In the genomic region with DNA sequence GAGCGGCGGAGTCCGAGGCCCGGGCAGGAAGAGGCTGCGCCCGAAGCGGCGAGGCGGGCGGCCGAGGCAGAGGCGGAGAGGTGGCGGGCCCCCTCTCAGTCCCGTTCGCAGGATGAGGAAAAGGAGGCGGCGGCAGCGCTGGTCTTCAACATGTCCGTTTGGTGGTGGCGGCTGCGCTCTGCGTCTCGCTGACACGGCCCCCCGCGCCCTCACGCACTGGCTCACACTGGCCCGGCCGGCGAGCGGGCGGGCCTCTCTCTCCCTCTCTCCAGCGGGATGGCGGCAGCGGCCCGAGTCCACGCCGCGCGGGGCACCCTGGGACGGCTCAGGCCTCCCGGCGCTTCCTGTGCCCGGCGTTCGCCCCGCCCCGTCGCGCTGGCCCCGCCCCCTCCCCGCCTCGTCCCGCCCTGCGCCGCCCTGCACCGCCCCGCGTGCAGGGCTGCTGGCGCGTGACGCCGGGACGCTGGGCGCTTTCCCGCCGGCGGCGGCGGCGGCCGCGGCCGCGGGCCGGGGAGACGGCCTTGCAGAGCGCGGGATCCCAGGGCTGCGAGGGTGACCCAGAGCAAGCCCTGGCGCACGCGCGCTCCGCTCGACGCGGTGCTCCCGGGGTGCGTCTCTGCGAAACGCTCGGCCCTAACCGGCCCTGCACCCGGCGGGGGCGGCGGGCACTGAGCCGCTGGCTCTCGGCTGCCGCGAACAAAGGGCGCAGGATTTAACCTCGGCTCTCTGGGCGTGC, we compare ENCODE assay signal across 1 cellular context.
TF ChIP-seq lines count a peak whose summit lies in the region.

A gene with protein sequence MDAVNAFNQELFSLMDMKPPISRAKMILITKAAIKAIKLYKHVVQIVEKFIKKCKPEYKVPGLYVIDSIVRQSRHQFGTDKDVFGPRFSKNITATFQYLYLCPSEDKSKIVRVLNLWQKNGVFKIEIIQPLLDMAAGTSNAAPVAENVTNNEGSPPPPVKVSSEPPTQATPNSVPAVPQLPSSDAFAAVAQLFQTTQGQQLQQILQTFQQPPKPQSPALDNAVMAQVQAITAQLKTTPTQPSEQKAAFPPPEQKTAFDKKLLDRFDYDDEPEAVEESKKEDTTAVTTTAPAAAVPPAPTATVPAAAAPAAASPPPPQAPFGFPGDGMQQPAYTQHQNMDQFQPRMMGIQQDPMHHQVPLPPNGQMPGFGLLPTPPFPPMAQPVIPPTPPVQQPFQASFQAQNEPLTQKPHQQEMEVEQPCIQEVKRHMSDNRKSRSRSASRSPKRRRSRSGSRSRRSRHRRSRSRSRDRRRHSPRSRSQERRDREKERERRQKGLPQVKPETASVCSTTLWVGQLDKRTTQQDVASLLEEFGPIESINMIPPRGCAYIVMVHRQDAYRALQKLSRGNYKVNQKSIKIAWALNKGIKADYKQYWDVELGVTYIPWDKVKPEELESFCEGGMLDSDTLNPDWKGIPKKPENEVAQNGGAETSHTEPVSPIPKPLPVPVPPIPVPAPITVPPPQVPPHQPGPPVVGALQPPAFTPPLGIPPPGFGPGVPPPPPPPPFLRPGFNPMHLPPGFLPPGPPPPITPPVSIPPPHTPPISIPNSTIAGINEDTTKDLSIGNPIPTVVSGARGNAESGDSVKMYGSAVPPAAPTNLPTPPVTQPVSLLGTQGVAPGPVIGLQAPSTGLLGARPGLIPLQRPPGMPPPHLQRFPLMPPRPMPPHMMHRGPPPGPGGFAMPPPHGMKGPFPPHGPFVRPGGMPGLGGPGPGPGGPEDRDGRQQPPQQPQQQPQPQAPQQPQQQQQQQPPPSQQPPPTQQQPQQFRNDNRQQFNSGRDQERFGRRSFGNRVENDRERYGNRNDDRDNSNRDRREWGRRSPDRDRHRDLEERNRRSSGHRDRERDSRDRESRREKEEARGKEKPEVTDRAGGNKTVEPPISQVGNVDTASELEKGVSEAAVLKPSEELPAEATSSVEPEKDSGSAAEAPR (minus strand): TSS at position 317 of the 736 bp plus-strand sequence. CDS start 426 bp downstream, outside the sequence.

TF ChIP-seq in HepG2, 621 proteins besides CTCF, POLR2A, EP300 and RAD21 (continued from another document and continues in another):
- TF ChIP-seq ZNF766 (CRISPR knock-in tag; IDR thresholded peaks at IDR 0.05; ENCODE audit: borderline replicate concordance), result 0 out of 2 replicates have a peak, but pooled peaks have one; percentile 28
- TF ChIP-seq SALL2 (CRISPR knock-in tag; IDR thresholded peaks at IDR 0.05), result no peak; the same call in 1 of the 2 replicates
- no peak for TF ChIP-seq FOXA1 (IDR thresholded peaks at IDR 0.05)
- TF ChIP-seq FOXA1 (CRISPR knock-in tag; IDR thresholded peaks at IDR 0.05), result no peak
- TF ChIP-seq, protein P1, sequence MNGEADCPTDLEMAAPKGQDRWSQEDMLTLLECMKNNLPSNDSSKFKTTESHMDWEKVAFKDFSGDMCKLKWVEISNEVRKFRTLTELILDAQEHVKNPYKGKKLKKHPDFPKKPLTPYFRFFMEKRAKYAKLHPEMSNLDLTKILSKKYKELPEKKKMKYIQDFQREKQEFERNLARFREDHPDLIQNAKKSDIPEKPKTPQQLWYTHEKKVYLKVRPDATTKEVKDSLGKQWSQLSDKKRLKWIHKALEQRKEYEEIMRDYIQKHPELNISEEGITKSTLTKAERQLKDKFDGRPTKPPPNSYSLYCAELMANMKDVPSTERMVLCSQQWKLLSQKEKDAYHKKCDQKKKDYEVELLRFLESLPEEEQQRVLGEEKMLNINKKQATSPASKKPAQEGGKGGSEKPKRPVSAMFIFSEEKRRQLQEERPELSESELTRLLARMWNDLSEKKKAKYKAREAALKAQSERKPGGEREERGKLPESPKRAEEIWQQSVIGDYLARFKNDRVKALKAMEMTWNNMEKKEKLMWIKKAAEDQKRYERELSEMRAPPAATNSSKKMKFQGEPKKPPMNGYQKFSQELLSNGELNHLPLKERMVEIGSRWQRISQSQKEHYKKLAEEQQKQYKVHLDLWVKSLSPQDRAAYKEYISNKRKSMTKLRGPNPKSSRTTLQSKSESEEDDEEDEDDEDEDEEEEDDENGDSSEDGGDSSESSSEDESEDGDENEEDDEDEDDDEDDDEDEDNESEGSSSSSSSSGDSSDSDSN (CRISPR knock-in tag; IDR thresholded peaks at IDR 0.05), result peak; percentile 89
- TF ChIP-seq ZSCAN29 (CRISPR knock-in tag; conservative IDR thresholded peaks at IDR 0.05), result no peak
- no peak for TF ChIP-seq CREB1 (IDR thresholded peaks at IDR 0.05)
- no peak for TF ChIP-seq CREB1 (CRISPR knock-in tag; IDR thresholded peaks at IDR 0.05)
- TF ChIP-seq, protein P2, sequence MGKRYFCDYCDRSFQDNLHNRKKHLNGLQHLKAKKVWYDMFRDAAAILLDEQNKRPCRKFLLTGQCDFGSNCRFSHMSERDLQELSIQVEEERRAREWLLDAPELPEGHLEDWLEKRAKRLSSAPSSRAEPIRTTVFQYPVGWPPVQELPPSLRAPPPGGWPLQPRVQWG (CRISPR knock-in tag; IDR thresholded peaks at IDR 0.05; ENCODE audit: borderline replicate concordance, low read depth), result no peak
- TF ChIP-seq BORCS8-MEF2B (CRISPR knock-in tag; IDR thresholded peaks at IDR 0.05), result peak; percentile 45; the same call in 1 of the 2 replicates
- TF ChIP-seq POLR2G (IDR thresholded peaks at IDR 0.05; ENCODE audit: low read depth, low read length), result peak; percentile 87
- TF ChIP-seq KAT8 (CRISPR knock-in tag; IDR thresholded peaks at IDR 0.05), result peak; percentile 14; the same call in 1 of the 2 replicates
- TF ChIP-seq, protein P3, sequence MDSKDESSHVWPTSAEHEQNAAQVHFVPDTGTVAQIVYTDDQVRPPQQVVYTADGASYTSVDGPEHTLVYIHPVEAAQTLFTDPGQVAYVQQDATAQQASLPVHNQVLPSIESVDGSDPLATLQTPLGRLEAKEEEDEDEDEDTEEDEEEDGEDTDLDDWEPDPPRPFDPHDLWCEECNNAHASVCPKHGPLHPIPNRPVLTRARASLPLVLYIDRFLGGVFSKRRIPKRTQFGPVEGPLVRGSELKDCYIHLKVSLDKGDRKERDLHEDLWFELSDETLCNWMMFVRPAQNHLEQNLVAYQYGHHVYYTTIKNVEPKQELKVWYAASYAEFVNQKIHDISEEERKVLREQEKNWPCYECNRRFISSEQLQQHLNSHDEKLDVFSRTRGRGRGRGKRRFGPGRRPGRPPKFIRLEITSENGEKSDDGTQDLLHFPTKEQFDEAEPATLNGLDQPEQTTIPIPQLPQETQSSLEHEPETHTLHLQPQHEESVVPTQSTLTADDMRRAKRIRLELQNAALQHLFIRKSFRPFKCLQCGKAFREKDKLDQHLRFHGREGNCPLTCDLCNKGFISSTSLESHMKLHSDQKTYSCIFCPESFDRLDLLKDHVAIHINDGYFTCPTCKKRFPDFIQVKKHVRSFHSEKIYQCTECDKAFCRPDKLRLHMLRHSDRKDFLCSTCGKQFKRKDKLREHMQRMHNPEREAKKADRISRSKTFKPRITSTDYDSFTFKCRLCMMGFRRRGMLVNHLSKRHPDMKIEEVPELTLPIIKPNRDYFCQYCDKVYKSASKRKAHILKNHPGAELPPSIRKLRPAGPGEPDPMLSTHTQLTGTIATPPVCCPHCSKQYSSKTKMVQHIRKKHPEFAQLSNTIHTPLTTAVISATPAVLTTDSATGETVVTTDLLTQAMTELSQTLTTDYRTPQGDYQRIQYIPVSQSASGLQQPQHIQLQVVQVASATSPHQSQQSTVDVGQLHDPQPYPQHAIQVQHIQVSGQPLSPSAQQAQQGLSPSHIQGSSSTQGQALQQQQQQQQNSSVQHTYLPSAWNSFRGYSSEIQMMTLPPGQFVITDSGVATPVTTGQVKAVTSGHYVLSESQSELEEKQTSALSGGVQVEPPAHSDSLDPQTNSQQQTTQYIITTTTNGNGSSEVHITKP (CRISPR knock-in tag; IDR thresholded peaks at IDR 0.05; ENCODE audit: low read depth), result no peak
- TF ChIP-seq, protein P4, sequence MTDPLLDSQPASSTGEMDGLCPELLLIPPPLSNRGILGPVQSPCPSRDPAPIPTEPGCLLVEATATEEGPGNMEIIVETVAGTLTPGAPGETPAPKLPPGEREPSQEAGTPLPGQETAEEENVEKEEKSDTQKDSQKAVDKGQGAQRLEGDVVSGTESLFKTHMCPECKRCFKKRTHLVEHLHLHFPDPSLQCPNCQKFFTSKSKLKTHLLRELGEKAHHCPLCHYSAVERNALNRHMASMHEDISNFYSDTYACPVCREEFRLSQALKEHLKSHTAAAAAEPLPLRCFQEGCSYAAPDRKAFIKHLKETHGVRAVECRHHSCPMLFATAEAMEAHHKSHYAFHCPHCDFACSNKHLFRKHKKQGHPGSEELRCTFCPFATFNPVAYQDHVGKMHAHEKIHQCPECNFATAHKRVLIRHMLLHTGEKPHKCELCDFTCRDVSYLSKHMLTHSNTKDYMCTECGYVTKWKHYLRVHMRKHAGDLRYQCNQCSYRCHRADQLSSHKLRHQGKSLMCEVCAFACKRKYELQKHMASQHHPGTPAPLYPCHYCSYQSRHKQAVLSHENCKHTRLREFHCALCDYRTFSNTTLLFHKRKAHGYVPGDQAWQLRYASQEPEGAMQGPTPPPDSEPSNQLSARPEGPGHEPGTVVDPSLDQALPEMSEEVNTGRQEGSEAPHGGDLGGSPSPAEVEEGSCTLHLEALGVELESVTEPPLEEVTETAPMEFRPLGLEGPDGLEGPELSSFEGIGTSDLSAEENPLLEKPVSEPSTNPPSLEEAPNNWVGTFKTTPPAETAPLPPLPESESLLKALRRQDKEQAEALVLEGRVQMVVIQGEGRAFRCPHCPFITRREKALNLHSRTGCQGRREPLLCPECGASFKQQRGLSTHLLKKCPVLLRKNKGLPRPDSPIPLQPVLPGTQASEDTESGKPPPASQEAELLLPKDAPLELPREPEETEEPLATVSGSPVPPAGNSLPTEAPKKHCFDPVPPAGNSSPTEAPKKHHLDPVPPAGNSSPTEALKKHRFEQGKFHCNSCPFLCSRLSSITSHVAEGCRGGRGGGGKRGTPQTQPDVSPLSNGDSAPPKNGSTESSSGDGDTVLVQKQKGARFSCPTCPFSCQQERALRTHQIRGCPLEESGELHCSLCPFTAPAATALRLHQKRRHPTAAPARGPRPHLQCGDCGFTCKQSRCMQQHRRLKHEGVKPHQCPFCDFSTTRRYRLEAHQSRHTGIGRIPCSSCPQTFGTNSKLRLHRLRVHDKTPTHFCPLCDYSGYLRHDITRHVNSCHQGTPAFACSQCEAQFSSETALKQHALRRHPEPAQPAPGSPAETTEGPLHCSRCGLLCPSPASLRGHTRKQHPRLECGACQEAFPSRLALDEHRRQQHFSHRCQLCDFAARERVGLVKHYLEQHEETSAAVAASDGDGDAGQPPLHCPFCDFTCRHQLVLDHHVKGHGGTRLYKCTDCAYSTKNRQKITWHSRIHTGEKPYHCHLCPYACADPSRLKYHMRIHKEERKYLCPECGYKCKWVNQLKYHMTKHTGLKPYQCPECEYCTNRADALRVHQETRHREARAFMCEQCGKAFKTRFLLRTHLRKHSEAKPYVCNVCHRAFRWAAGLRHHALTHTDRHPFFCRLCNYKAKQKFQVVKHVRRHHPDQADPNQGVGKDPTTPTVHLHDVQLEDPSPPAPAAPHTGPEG (CRISPR knock-in tag; IDR thresholded peaks at IDR 0.05), result peak; percentile 42; the same call in 1 of the 2 replicates
- peak; percentile 65; the same call in 1 of the 2 replicates for TF ChIP-seq ZNF124 (CRISPR knock-in tag; IDR thresholded peaks at IDR 0.05)
- TF ChIP-seq, protein P5, sequence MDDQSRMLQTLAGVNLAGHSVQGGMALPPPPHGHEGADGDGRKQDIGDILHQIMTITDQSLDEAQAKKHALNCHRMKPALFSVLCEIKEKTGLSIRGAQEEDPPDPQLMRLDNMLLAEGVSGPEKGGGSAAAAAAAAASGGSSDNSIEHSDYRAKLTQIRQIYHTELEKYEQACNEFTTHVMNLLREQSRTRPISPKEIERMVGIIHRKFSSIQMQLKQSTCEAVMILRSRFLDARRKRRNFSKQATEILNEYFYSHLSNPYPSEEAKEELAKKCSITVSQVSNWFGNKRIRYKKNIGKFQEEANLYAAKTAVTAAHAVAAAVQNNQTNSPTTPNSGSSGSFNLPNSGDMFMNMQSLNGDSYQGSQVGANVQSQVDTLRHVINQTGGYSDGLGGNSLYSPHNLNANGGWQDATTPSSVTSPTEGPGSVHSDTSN (CRISPR knock-in tag; IDR thresholded peaks at IDR 0.05; ENCODE audit: borderline replicate concordance), result no peak
- TF ChIP-seq ZNF263 (CRISPR knock-in tag; IDR thresholded peaks at IDR 0.05), result peak; percentile 91
- TF ChIP-seq NFRKB (IDR thresholded peaks at IDR 0.05), result no peak
- no peak for TF ChIP-seq IKZF1 (IDR thresholded peaks at IDR 0.05)
- peak; percentile 14 for TF ChIP-seq RBM39 (IDR thresholded peaks at IDR 0.05; ENCODE audit: low read depth, low read length, poor library complexity, severe bottlenecking)
- no peak for TF ChIP-seq SMARCC2 (IDR thresholded peaks at IDR 0.05)
- 0 out of 4 replicates have a peak, but pooled peaks of 1 of the 2 experiments have one; percentile 22 for TF ChIP-seq NR2F1 (CRISPR knock-in tag; IDR thresholded peaks at IDR 0.05)
- TF ChIP-seq THAP11 (CRISPR knock-in tag; IDR thresholded peaks at IDR 0.05), result peak; percentile 68
- TF ChIP-seq ZNF354B (CRISPR knock-in tag; IDR thresholded peaks at IDR 0.05), result no peak
- TF ChIP-seq ZNF619 (CRISPR knock-in tag; IDR thresholded peaks at IDR 0.05), result no peak
- TF ChIP-seq, protein P6, sequence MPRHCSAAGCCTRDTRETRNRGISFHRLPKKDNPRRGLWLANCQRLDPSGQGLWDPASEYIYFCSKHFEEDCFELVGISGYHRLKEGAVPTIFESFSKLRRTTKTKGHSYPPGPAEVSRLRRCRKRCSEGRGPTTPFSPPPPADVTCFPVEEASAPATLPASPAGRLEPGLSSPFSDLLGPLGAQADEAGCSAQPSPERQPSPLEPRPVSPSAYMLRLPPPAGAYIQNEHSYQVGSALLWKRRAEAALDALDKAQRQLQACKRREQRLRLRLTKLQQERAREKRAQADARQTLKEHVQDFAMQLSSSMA (CRISPR knock-in tag; IDR thresholded peaks at IDR 0.05), result no peak
- TF ChIP-seq RFX5 (IDR thresholded peaks at IDR 0.05; ENCODE audit: low read depth, low read length), result no peak
- TF ChIP-seq, protein P7, sequence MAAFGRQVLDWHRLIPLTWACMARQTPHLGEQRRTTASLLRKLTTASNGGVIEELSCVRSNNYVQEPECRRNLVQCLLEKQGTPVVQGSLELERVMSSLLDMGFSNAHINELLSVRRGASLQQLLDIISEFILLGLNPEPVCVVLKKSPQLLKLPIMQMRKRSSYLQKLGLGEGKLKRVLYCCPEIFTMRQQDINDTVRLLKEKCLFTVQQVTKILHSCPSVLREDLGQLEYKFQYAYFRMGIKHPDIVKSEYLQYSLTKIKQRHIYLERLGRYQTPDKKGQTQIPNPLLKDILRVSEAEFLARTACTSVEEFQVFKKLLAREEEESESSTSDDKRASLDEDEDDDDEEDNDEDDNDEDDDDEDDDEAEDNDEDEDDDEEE (CRISPR knock-in tag; IDR thresholded peaks at IDR 0.05), result no peak
- TF ChIP-seq, protein P8, sequence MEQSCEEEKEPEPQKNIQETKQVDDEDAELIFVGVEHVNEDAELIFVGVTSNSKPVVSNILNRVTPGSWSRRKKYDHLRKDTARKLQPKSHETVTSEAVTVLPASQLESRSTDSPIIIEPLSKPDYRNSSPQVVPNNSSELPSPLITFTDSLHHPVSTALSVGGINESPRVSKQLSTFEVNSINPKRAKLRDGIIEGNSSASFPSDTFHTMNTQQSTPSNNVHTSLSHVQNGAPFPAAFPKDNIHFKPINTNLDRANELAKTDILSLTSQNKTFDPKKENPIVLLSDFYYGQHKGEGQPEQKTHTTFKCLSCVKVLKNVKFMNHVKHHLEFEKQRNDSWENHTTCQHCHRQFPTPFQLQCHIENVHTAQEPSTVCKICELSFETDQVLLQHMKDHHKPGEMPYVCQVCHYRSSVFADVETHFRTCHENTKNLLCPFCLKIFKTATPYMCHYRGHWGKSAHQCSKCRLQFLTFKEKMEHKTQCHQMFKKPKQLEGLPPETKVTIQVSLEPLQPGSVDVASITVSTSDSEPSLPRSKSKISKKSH (CRISPR knock-in tag; IDR thresholded peaks at IDR 0.05; ENCODE audit: borderline replicate concordance), result no peak; the same call in 1 of the 2 replicates
- 0 out of 2 replicates have a peak, but pooled peaks have one; percentile 18 for TF ChIP-seq FOXO1 (CRISPR knock-in tag; IDR thresholded peaks at IDR 0.05)
- no peak for TF ChIP-seq HMG20A (CRISPR knock-in tag; IDR thresholded peaks at IDR 0.05; ENCODE audit: borderline replicate concordance)
- TF ChIP-seq ZNF614 (CRISPR knock-in tag; IDR thresholded peaks at IDR 0.05; ENCODE audit: borderline replicate concordance), result 0 out of 2 replicates have a peak, but pooled peaks have one; percentile 7
- no peak for TF ChIP-seq FOSL1 (CRISPR knock-in tag; IDR thresholded peaks at IDR 0.05; ENCODE audit: borderline replicate concordance)
